In genomic region chr17:82022310-82022980, GRCh38 we compare ENCODE assay signal across 1 cellular context.
TF ChIP-seq lines count a peak whose summit lies in the region.

TSS of gene CENPX (minus strand) at chr17:82022878. CDS start at chr17:82022861, 17 bp downstream.

TF ChIP-seq in GM12878, 131 proteins besides CTCF, POLR2A, EP300 and RAD21 (continued from another document):
- TF ChIP-seq REST (IDR thresholded peaks at IDR 0.05; ENCODE audit: low read depth, low read length) (no peak), HDAC6 (IDR thresholded peaks at IDR 0.05; ENCODE audit: unreplicated experiment) (no peak), NFIC (IDR thresholded peaks at IDR 0.05; ENCODE audit: low read depth, low read length) (no peak), SRF (IDR thresholded peaks at IDR 0.05; ENCODE audit: low read depth in 2 of 2, low read length in 2 of 2) (no peak), BMI1 (IDR thresholded peaks at IDR 0.05; ENCODE audit: borderline replicate concordance) (no peak), SMAD5 (IDR thresholded peaks at IDR 0.05; ENCODE audit: low read depth) (no peak)
